Comparison of ENCODE assay signal across 26 cellular contexts in the genomic region with DNA sequence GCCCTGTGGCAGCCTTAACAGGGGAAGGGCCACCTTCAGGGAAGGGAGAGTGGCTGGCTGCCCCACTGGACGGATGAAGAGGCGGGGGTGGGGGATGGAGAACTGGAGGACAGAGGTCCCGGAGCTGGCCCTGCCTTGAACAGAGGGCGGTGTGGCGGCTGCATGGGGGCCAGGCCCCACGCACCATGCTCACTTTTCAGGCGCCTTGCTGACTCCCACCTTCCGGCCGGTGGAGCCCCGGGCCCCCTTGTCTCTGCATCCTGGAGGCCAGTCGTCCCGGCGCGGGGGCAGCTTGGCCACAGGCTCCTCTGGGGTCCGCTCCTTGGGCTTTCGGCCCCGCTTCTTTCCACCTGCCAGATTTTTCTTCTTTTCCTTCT.
"Had no signal": no experiment of that assay in that cellular context is flagged by ENCODE, and none has a peak within 500 bp of the region (broad histone marks: within the 10 kb centered on the region; RNA-seq: fewer than 3 reads in every experiment).

No MANE protein-coding gene starts in this region.

- H3K27me3 ChIP-seq: breast epithelium, esophagus muscularis mucosa, pancreas, stomach, thyroid gland had no signal

- ATAC-seq: activated CD4-positive, CD25-positive, alpha-beta regulatory T cell treated with anti-CD3 and anti-CD28 coated beads, Interleukin-2, amount 50 U/mL, for 24 hours; left colon; pancreas; stimulated activated naive B cell treated with anti-CD40 and anti-IgM and Interleukin-4, amounts not matched to agents 10 μg/mL and 1 μg/mL and 100 μg/mL, for 72 hours; T-cell had no signal

- H3K36me3 Mint-ChIP-seq: T-cell had no signal

- H3K27ac ChIP-seq: breast epithelium, esophagus muscularis mucosa, pancreas, prostate gland, stomach, thyroid gland, WERI-Rb-1 had no signal

- DNase-seq: activated CD4-positive, alpha-beta memory T cell treated with anti-CD3 and anti-CD28 coated beads, Interleukin-2, amount 10 ng/mL, durations not matched to agents 7 days and 5 days; activated CD4-positive, alpha-beta T cell treated with anti-CD3 and anti-CD28 coated beads for 48 hours; activated CD8-positive, alpha-beta memory T cell treated with anti-CD3 and anti-CD28 coated beads, Interleukin-2, amount 50 U/mL, for 48 hours; activated T-cell treated with anti-CD3 and anti-CD28 coated beads, Interleukin-2, amount 50 U/mL, for 48 hours; central memory CD4-positive, alpha-beta T cell; islet precursor cell; left colon; mammary epithelial cell; nucleus accumbens; retina; stimulated activated CD4-positive, alpha-beta T cell treated with anti-CD3 and anti-CD28 coated beads, Interleukin-15, amount 100 ng/mL, for 24 hours; stimulated activated CD4-positive, alpha-beta T cell treated with anti-CD3 and anti-CD28 coated beads, Interleukin-2, amount 100 ng/mL, for 24 hours; stimulated activated naive B cell treated with anti-CD40 and anti-IgM and Interleukin-4, amounts not matched to agents 10 μg/mL and 1 μg/mL and 100 μg/mL, for 72 hours; stomach; T-cell; T1000; thyroid gland; WERI-Rb-1 had no signal

- H3K9me3 Mint-ChIP-seq: activated CD4-positive, alpha-beta memory T cell treated with anti-CD3 and anti-CD28 coated beads, Interleukin-2, amount 10 ng/mL, durations not matched to agents 7 days and 5 days; activated naive CD4-positive, alpha-beta T cell treated with anti-CD3 and anti-CD28 coated beads, Interleukin-2, amount 50 U/mL, for 24 hours; activated T-helper 2 cell treated with anti-CD3 and anti-CD28 coated beads, Interferon-gamma antibody, Interleukin-2, Interleukin-4, amounts not matched to agents 10 μg/mL and 5 μg/mL and 100 μg/mL, durations not matched to agents 14 hours and 24 hours and 36 hours; nephron; stimulated activated naive B cell treated with anti-CD40 and anti-IgM and Interleukin-4, amounts not matched to agents 10 μg/mL and 1 μg/mL and 100 μg/mL, for 72 hours; T-cell had no signal

- H3K27ac Mint-ChIP-seq: activated CD4-positive, alpha-beta memory T cell treated with anti-CD3 and anti-CD28 coated beads, Interleukin-2, amount 10 ng/mL, durations not matched to agents 7 days and 5 days; activated naive CD4-positive, alpha-beta T cell treated with anti-CD3 and anti-CD28 coated beads, Interleukin-2, amount 50 U/mL, for 24 hours; activated T-helper 2 cell treated with anti-CD3 and anti-CD28 coated beads, Interferon-gamma antibody, Interleukin-2, Interleukin-4, amounts not matched to agents 10 μg/mL and 5 μg/mL and 100 μg/mL, durations not matched to agents 14 hours and 24 hours and 36 hours; nephron; stimulated activated naive B cell treated with anti-CD40 and anti-IgM and Interleukin-4, amounts not matched to agents 10 μg/mL and 1 μg/mL and 100 μg/mL, for 72 hours had no signal

- H3K9me3 ChIP-seq: esophagus muscularis mucosa, pancreas, prostate gland, thyroid gland had no signal

- H3K4me3 Mint-ChIP-seq: activated CD4-positive, alpha-beta memory T cell treated with anti-CD3 and anti-CD28 coated beads, Interleukin-2, amount 10 ng/mL, durations not matched to agents 7 days and 5 days; activated naive CD4-positive, alpha-beta T cell treated with anti-CD3 and anti-CD28 coated beads, Interleukin-2, amount 50 U/mL, for 24 hours; stimulated activated naive B cell treated with anti-CD40 and anti-IgM and Interleukin-4, amounts not matched to agents 10 μg/mL and 1 μg/mL and 100 μg/mL, for 72 hours; T-cell had no signal

- H3K4me3 ChIP-seq: breast epithelium, esophagus muscularis mucosa, pancreas, prostate gland, stomach, thyroid gland had no signal

- H3K27me3 Mint-ChIP-seq: activated CD4-positive, alpha-beta memory T cell treated with anti-CD3 and anti-CD28 coated beads, Interleukin-2, amount 10 ng/mL, durations not matched to agents 7 days and 5 days; activated naive CD4-positive, alpha-beta T cell treated with anti-CD3 and anti-CD28 coated beads, Interleukin-2, amount 50 U/mL, for 24 hours; stimulated activated naive B cell treated with anti-CD40 and anti-IgM and Interleukin-4, amounts not matched to agents 10 μg/mL and 1 μg/mL and 100 μg/mL, for 72 hours; T-cell had no signal
